In the genomic region with DNA sequence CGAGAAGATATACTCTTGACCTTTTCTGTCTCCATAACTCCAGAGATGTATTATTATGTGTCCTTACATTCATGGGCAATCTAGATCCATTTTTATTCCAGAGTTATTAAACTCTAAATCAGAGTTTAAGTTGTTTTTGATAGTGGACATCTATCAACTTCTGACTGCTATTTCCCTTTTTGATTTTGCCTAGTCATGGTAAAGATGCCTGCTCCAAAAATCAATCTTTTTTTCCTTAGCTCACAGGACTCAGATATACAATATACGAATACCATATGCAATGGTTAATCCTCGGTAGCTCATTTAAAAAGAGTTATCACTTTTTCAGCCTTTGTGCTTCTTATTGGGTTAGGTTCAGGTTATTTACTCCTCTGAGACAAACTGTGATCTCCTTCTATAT, we compare ENCODE assay signal across 34 cellular contexts. TPM values are rescaled to one million over a fixed set of nuclear protein-coding genes. Genes with fewer than 3 reads are reported as not detected.
A peak's percentile ranks its signal among the peaks of the same experiment; 100 is the strongest.
DNase-seq lines count a peak whose midpoint lies in the region; ATAC-seq, FAIRE-seq and TF ChIP-seq lines count a peak whose summit lies in the region.
"Had no signal": no experiment of that assay in that cellular context is flagged by ENCODE, and none has a peak within 500 bp of the region (broad histone marks: within the 10 kb centered on the region; RNA-seq: fewer than 3 reads in every experiment).

No MANE protein-coding gene starts in this region.

- no peak overlapping the region for H2AK5ac ChIP-seq in IMR-90 (ENCODE audit: low read depth, low read length)

- DNase-seq in HepG2 (ENCODE audit: low spot score): no peak
- no peak for DNase-seq in right lobe of liver
- no peak for DNase-seq in A549 (ENCODE audit: low read depth in 1 of 2, low spot score in 1 of 2)
- DNase-seq in IMR-90: no peak
- no peak for DNase-seq in K562 (ENCODE audit: extremely low read depth in 1 of 4, low spot score in 3 of 4)
- no peak for DNase-seq in NCI-H2227 (lab: John Stamatoyannopoulos, UW; ENCODE audit: unreplicated experiment)
- no peak for DNase-seq in stimulated activated CD4-positive, alpha-beta T cell treated with anti-CD3 and anti-CD28 coated beads, Interleukin-4, amount 100 ng/mL, for 1 hour
- DNase-seq: 8988T; ACHN; AML-193; BE2C; C1 segment of cervical spinal cord; Caco-2; Calu3; CD4-positive, alpha-beta memory T cell; CD4-positive, alpha-beta T cell; CD4-positive, CD25-positive, alpha-beta regulatory T cell; CD8-positive, alpha-beta memory T cell; CD8-positive, alpha-beta T cell; COR-L47; DMS 273 treated with DMSO at 0.1 percent for 48 hours; DMS153; DMS53; DMS79; DMS79 treated with DMSO at 0.1 percent for 48 hours; DND-41; EL had no signal

- no peak for TF ChIP-seq CTCF in HepG2 (CRISPR knock-in tag; IDR thresholded peaks at IDR 0.05)
- no peak for TF ChIP-seq CTCF in right lobe of liver (IDR thresholded peaks at IDR 0.05)
- TF ChIP-seq CTCF in A549 (IDR thresholded peaks at IDR 0.05): no peak
- TF ChIP-seq CTCF in IMR-90 (conservative IDR thresholded peaks at IDR 0.05; ENCODE audit: low read depth, low read length): no peak
- no peak for TF ChIP-seq CTCF in K562 (IDR thresholded peaks at IDR 0.05 in 2 of 3, conservative IDR thresholded peaks at IDR 0.05 in 1 of 3; ENCODE audit: insufficient read depth in 2 of 3, low read depth in 1 of 3, low read length in 3 of 3)

- in situ Hi-C loops in HepG2 (cut with HindIII; ENCODE audit: extremely low pct_ligation_motif_present, low pct_unique_long_range_greater_than_20kb) (no loop called here), IMR-90 (cut with MboI; ENCODE audit: low sequenced_read_pairs) (no loop called here), K562 (cut with MboI) (no loop called here)

- H3K4me3 ChIP-seq in HepG2 (replicated peaks in 1 of 3; ENCODE audit: insufficient read depth in 1 of 3, low read depth in 2 of 3, low read length in 3 of 3) (no peak overlapping the region), right lobe of liver (no peak overlapping the region), A549 (no peak overlapping the region), IMR-90 (ENCODE audit: insufficient read depth, low read depth, low read length) (no peak overlapping the region), K562 (no peak overlapping the region)
- H3K4me3 ChIP-seq: BLaER1; BLaER1 treated with 17β-estradiol and CSF1 and Interleukin-3, amounts not matched to agents 10 nM and 100 nM had no signal

- POLR2A ChIA-PET in HepG2 (lab: Yijun Ruan, JAX) (no interaction called here), A549 (lab: Yijun Ruan, JAX) (no interaction called here), IMR-90 (lab: Charles Lee; ENCODE audit: unreplicated experiment) (no interaction called here), K562 (lab: Yijun Ruan, JAX) (interaction anchor here (0.8 kb wide), 1 partner anchor 30 kb away, joined by 3 read pairs; no protein-coding TSS in a partner anchor)

- no peak overlapping the region; the same call in 1 of the 2 replicates for H2BK20ac ChIP-seq in IMR-90 (ENCODE audit: low read depth, low read length)

- FAIRE-seq in HepG2 (lab: Jason Lieb, UNC) (no peak), A549 (lab: Jason Lieb, UNC) (no peak), K562 (lab: Jason Lieb, UNC) (no peak)
- FAIRE-seq: A204.1, D721Med had no signal

- peak overlapping the region in 1 of 2 experiments; percentile 36; a peak in 1 of 4 replicates for H4K8ac ChIP-seq in IMR-90 (ENCODE audit: low read depth in 2 of 2, low read length in 2 of 2)

- TF ChIP-seq RAD21 in HepG2 (CRISPR knock-in tag; IDR thresholded peaks at IDR 0.05): no peak
- no peak for TF ChIP-seq RAD21 in A549 (conservative IDR thresholded peaks at IDR 0.05 in 1 of 2, IDR thresholded peaks at IDR 0.05 in 1 of 2)
- TF ChIP-seq RAD21 in IMR-90 (IDR thresholded peaks at IDR 0.05; ENCODE audit: low read length): no peak
- TF ChIP-seq RAD21 in K562 (CRISPR knock-in tag; conservative IDR thresholded peaks at IDR 0.05 in 1 of 2, IDR thresholded peaks at IDR 0.05 in 1 of 2): no peak

- H3K56ac ChIP-seq in IMR-90 (ENCODE audit: extremely low read depth, insufficient read depth, low read length): no peak overlapping the region

- no peak overlapping the region for H4K91ac ChIP-seq in IMR-90 (ENCODE audit: insufficient read depth, low read depth, low read length)

- H2BK5ac ChIP-seq in IMR-90 (ENCODE audit: low read depth, low read length, poor library complexity, severe bottlenecking): peak overlapping the region; percentile 73

- H3K4me1 ChIP-seq in HepG2 (ENCODE audit: insufficient read depth, low read length) (0 out of 2 replicates have a peak, but pooled peaks cover 6% of the 10 kb centered on the region), right lobe of liver (no peaks in the 10 kb centered on the region), A549 (no peaks in the 10 kb centered on the region), IMR-90 (ENCODE audit: control insufficient read depth, insufficient read depth, low read length) (peaks cover 10% of the 10 kb centered on the region), K562 (replicated peaks in 1 of 2; ENCODE audit: control insufficient read depth in 2 of 2, insufficient read depth in 2 of 2, low read length in 2 of 2) (no peaks in the 10 kb centered on the region)
- H3K4me1 ChIP-seq: BLaER1; BLaER1 treated with 17β-estradiol and CSF1 and Interleukin-3, amounts not matched to agents 10 nM and 100 nM; Caco-2 had no signal

- peak overlapping the region; percentile 94 for H3K18ac ChIP-seq in IMR-90 (ENCODE audit: low read depth, low read length)

- no peak for TF ChIP-seq POLR2A in HepG2 (IDR thresholded peaks at IDR 0.05; ENCODE audit: insufficient read depth in 1 of 2, low read depth in 2 of 2, low read length in 2 of 2)
- TF ChIP-seq POLR2A in right lobe of liver (IDR thresholded peaks at IDR 0.05): no peak
- no peak for TF ChIP-seq POLR2A in A549 (IDR thresholded peaks at IDR 0.05; ENCODE audit: low read length)
- TF ChIP-seq POLR2A in IMR-90 (IDR thresholded peaks at IDR 0.05; ENCODE audit: low read depth, low read length): no peak
- TF ChIP-seq POLR2A in K562 (conservative IDR thresholded peaks at IDR 0.05): no peak

- H3K23ac ChIP-seq in IMR-90 (ENCODE audit: low read depth, low read length): no peak overlapping the region; the same call in 1 of the 2 replicates

- dilution Hi-C loops in IMR-90 (cut with HindIII; ENCODE audit: low sequenced_read_pairs, unreplicated experiment): no loop called here

- H3K9me3 ChIP-seq in HepG2 (ENCODE audit: low read length): no peaks in the 10 kb centered on the region
- no peaks in the 10 kb centered on the region for H3K9me3 ChIP-seq in right lobe of liver
- H3K9me3 ChIP-seq in A549: no peaks in the 10 kb centered on the region
- no peaks in the 10 kb centered on the region for H3K9me3 ChIP-seq in IMR-90 (ENCODE audit: control insufficient read depth, insufficient read depth, low read length)
- no peaks in the 10 kb centered on the region for H3K9me3 ChIP-seq in K562 (replicated peaks; ENCODE audit: control insufficient read depth, insufficient read depth, low read depth, low read length)
- H3K9me3 ChIP-seq: BE2C; BLaER1; BLaER1 treated with 17β-estradiol and CSF1 and Interleukin-3, amounts not matched to agents 10 nM and 100 nM; Caco-2 had no signal

- CTCF ChIA-PET in HepG2 (lab: Yijun Ruan, JAX; ENCODE audit: low intra/inter-chr PET ratio, low total read pairs) (no interaction called here), A549 (lab: Yijun Ruan, JAX) (no interaction called here), IMR-90 (lab: Yijun Ruan, JAX) (interaction anchor here (0.6 kb wide), 1 partner anchor 43 kb away, joined by 7 read pairs; no protein-coding TSS in a partner anchor), K562 (lab: Yijun Ruan, JAX; ENCODE audit: low intra/inter-chr PET ratio) (no interaction called here)

- H2AFZ ChIP-seq in HepG2 (ENCODE audit: low read length): no peak overlapping the region
- H2AFZ ChIP-seq in IMR-90 (replicated peaks; ENCODE audit: low read length, poor library complexity): no peak overlapping the region
- no peak overlapping the region for H2AFZ ChIP-seq in K562 (ENCODE audit: low read depth, low read length)

- H3K36me3 ChIP-seq in HepG2 (replicated peaks in 1 of 2; ENCODE audit: control insufficient read depth in 1 of 2, insufficient read depth in 2 of 2, low read length in 2 of 2) (no peaks in the 10 kb centered on the region), right lobe of liver (no peaks in the 10 kb centered on the region), IMR-90 (ENCODE audit: control insufficient read depth, insufficient read depth, low read length) (0 out of 2 replicates have a peak, but pooled peaks cover 2% of the 10 kb centered on the region), K562 (ENCODE audit: control insufficient read depth, insufficient read depth, low read length) (no peaks in the 10 kb centered on the region)
- H3K36me3 ChIP-seq: BE2C; BLaER1; BLaER1 treated with 17β-estradiol and CSF1 and Interleukin-3, amounts not matched to agents 10 nM and 100 nM had no signal

- H3K27me3 ChIP-seq in HepG2 (ENCODE audit: control insufficient read depth in 1 of 2, insufficient read depth in 2 of 2, low read length in 2 of 2) (no peaks in the 10 kb centered on the region; a peak in 1 of 5 replicates), right lobe of liver (no peaks in the 10 kb centered on the region), IMR-90 (ENCODE audit: control insufficient read depth, insufficient read depth, low read length) (no peaks in the 10 kb centered on the region), K562 (ENCODE audit: control insufficient read depth in 2 of 2, insufficient read depth in 2 of 2, low read length in 2 of 2) (no peaks in the 10 kb centered on the region)
- H3K27me3 ChIP-seq: BE2C; BLaER1; BLaER1 treated with 17β-estradiol and CSF1 and Interleukin-3, amounts not matched to agents 10 nM and 100 nM had no signal

- intact Hi-C loops in HepG2 (cut with micrococcal nuclease; ENCODE audit: unreplicated experiment) (no loop called here), right lobe of liver (cut with DNase I) (no loop called here), IMR-90 (cut with micrococcal nuclease) (loop anchor here (5.0 kb wide), 1 partner anchor 161 kb away; no protein-coding TSS in a partner anchor), K562 (cut with micrococcal nuclease) (no loop called here)

- H4K5ac ChIP-seq in IMR-90 (ENCODE audit: low read depth, low read length): peak overlapping the region; percentile 80

- no peak for ATAC-seq in HepG2
- no peak for ATAC-seq in right lobe of liver
- no peak for ATAC-seq in A549
- no peak for ATAC-seq in IMR-90 (ENCODE audit: low read depth)
- no peak for ATAC-seq in K562
- no peak for ATAC-seq in HG03432 (IDR thresholded peaks at IDR 0.05; ENCODE audit: unreplicated experiment)
- ATAC-seq: CD8-positive, alpha-beta T cell had no signal

- no peaks in the 10 kb centered on the region for H3K79me2 ChIP-seq in HepG2 (ENCODE audit: insufficient read depth, low read length)
- H3K79me2 ChIP-seq in K562 (ENCODE audit: control insufficient read depth, insufficient read depth, low read length): no peaks in the 10 kb centered on the region

- no peak for TF ChIP-seq EP300 in HepG2 (IDR thresholded peaks at IDR 0.05; ENCODE audit: low read depth in 2 of 2, low read length in 2 of 2)
- TF ChIP-seq EP300 in HepG2 (CRISPR knock-in tag; IDR thresholded peaks at IDR 0.05; ENCODE audit: borderline replicate concordance): no peak
- no peak for TF ChIP-seq EP300 in A549 (IDR thresholded peaks at IDR 0.05)
- TF ChIP-seq EP300 in K562 (IDR thresholded peaks at IDR 0.05; ENCODE audit: low read length): no peak

- H3K14ac ChIP-seq in IMR-90 (replicated peaks; ENCODE audit: low read depth, low read length): no peak overlapping the region

- H3K79me1 ChIP-seq in IMR-90 (ENCODE audit: low read depth in 1 of 2, low read length in 2 of 2): 0 out of 4 replicates have a peak, but pooled peaks cover 0 to 5% of the 10 kb centered on the region in 2 experiments

- no peak overlapping the region; the same call in 2 of the 3 replicates for H2BK15ac ChIP-seq in IMR-90 (ENCODE audit: low read depth, low read length)

- H3K27ac ChIP-seq in HepG2 (ENCODE audit: extremely low read length, insufficient read depth, low read length) (no peak overlapping the region), right lobe of liver (no peak overlapping the region), A549 (no peak overlapping the region), IMR-90 (ENCODE audit: insufficient read depth, low read length) (no peak overlapping the region; the same call in 1 of the 2 replicates), K562 (ENCODE audit: extremely low read depth, low read depth, low read length) (no peak overlapping the region)
- H3K27ac ChIP-seq: 22Rv1; BLaER1; BLaER1 treated with 17β-estradiol and CSF1 and Interleukin-3, amounts not matched to agents 10 nM and 100 nM; C4-2B had no signal

- H3K4ac ChIP-seq in IMR-90 (ENCODE audit: low read depth, low read length): no peak overlapping the region; the same call in 1 of the 2 replicates

- no peaks in the 10 kb centered on the region for H4K20me1 ChIP-seq in HepG2 (ENCODE audit: insufficient read depth, low read length)
- H4K20me1 ChIP-seq in IMR-90 (ENCODE audit: insufficient read depth, low read length): no peaks in the 10 kb centered on the region
- H4K20me1 ChIP-seq in K562 (replicated peaks; ENCODE audit: control insufficient read depth, insufficient read depth, low read length): no peaks in the 10 kb centered on the region
- H4K20me1 ChIP-seq: BLaER1; BLaER1 treated with 17β-estradiol and CSF1 and Interleukin-3, amounts not matched to agents 10 nM and 100 nM had no signal

- H3K4me2 ChIP-seq in HepG2 (ENCODE audit: low read depth, low read length): no peak overlapping the region
- no peak overlapping the region for H3K4me2 ChIP-seq in A549
- no peak overlapping the region for H3K4me2 ChIP-seq in IMR-90 (ENCODE audit: low read depth, low read length)
- H3K4me2 ChIP-seq in K562 (ENCODE audit: insufficient read depth, low read length): no peak overlapping the region
- H3K4me2 ChIP-seq: BLaER1; BLaER1 treated with 17β-estradiol and CSF1 and Interleukin-3, amounts not matched to agents 10 nM and 100 nM had no signal

- H3K9ac ChIP-seq in HepG2 (ENCODE audit: insufficient read depth, low read depth, low read length): no peak overlapping the region
- no peak overlapping the region for H3K9ac ChIP-seq in IMR-90 (ENCODE audit: low read depth, low read length)
- H3K9ac ChIP-seq in K562 (ENCODE audit: insufficient read depth in 1 of 2, low read depth in 2 of 2, low read length in 2 of 2): no peak overlapping the region
- H3K9ac ChIP-seq: BLaER1; BLaER1 treated with 17β-estradiol and CSF1 and Interleukin-3, amounts not matched to agents 10 nM and 100 nM had no signal

- peak overlapping the region; percentile 42; the same call in 1 of the 2 replicates for H2BK120ac ChIP-seq in IMR-90 (ENCODE audit: low read depth, low read length)

- H3K9me1 ChIP-seq in IMR-90 (ENCODE audit: insufficient read depth, low read length) (peaks cover 2% of the 10 kb centered on the region; the same call in 1 of the 2 replicates), K562 (ENCODE audit: control insufficient read depth, insufficient read depth, low read length) (no peaks in the 10 kb centered on the region)

- WGBS in HepG2 (ENCODE audit: low lambda C conversion rate): 0% methylated on average over 3 of the region's 3 CpGs
- 77% methylated on average over 3 of the region's 3 CpGs for WGBS in right lobe of liver (ENCODE audit: insufficient coverage, low coverage, low lambda C conversion rate, missing lambda C conversion rate)
- WGBS in A549 (ENCODE audit: missing lambda C conversion rate): 67% methylated on average over 3 of the region's 3 CpGs
- WGBS in IMR-90 (ENCODE audit: extremely low coverage in 2 of 2, insufficient read length in 1 of 2), 2 experiments: no CpG with 5 or more reads among the region's 3 CpGs
- WGBS in K562 (ENCODE audit: insufficient coverage, low coverage, missing lambda C conversion rate): 0% methylated on average over 3 of the region's 3 CpGs

- no peak overlapping the region for H2AK9ac ChIP-seq in IMR-90 (replicated peaks; ENCODE audit: low read depth, low read length, poor library complexity)

- BruUV-seq in HepG2 (replicated peaks; lab: Mats Ljungman, UMichigan): no TSS peak
- no TSS peak for BruUV-seq in IMR-90 (replicated peaks; lab: Mats Ljungman, UMichigan)
- no TSS peak for BruUV-seq in K562 (replicated peaks; lab: Mats Ljungman, UMichigan)

RNA-seq across cellular contexts. Expression of a gene that starts 15.8 kb away (rescaled TPM):
- total RNA-seq in HepG2 (2016; rRNA removed; fragmentation: Illumina TruSeq; extraction: Trizol): 18.0 and 24.7 TPM in 2 replicates
- 73.2 and 85.5 TPM in 2 replicates for total RNA-seq in HepG2 (2016; cell fraction: cytosol; rRNA removed; fragmentation: Illumina TruSeq; extraction: Trizol; ENCODE audit: low read depth)
- 16.1 and 19.9 TPM in 2 replicates for total RNA-seq in HepG2 (2016; cell fraction: insoluble cytoplasmic fraction; rRNA removed; fragmentation: Illumina TruSeq; extraction: Trizol)
- 20.1 and 23.3 TPM in 2 replicates for total RNA-seq in HepG2 (2016; cell fraction: membrane; rRNA removed; fragmentation: Illumina TruSeq; extraction: Trizol)
- total RNA-seq in HepG2 (2016; cell fraction: nucleus; rRNA removed; fragmentation: Illumina TruSeq; extraction: Trizol): 34.1 and 37.0 TPM in 2 replicates
- 8.3 and 9.6 TPM in 2 replicates for polyA plus RNA-seq in HepG2 (2011; rRNA removed)
- polyA plus RNA-seq in HepG2 (2011; cell fraction: cytosol; rRNA removed): 3.6 and 5.9 TPM in 2 replicates
- 7.5 and 8.9 TPM in 2 replicates for polyA plus RNA-seq in HepG2 (2011; cell fraction: nucleus; rRNA removed)
- polyA plus RNA-seq in HepG2 (2012): 10.1 and 15.2 TPM in 2 replicates
- polyA plus RNA-seq in HepG2 (2016; cell fraction: cytosol; fragmentation: Illumina TruSeq; extraction: Trizol; ENCODE audit: low read depth): 0.21 and 0.23 TPM in 2 replicates
- 9.3 and 9.7 TPM in 2 replicates for polyA plus RNA-seq in HepG2 (2016; cell fraction: insoluble cytoplasmic fraction; fragmentation: Illumina TruSeq; extraction: Trizol; ENCODE audit: low read depth)
- polyA plus RNA-seq in HepG2 (2016; cell fraction: membrane; fragmentation: Illumina TruSeq; extraction: Trizol; ENCODE audit: low read depth): 0.95 and 1.2 TPM in 2 replicates
- polyA plus RNA-seq in HepG2 (2016; cell fraction: nucleus; fragmentation: Illumina TruSeq; extraction: Trizol; ENCODE audit: insufficient read depth, low read depth): 12.4 and 14.4 TPM in 2 replicates
- polyA minus RNA-seq in HepG2 (2011; rRNA and poly(A)+ RNA removed; ENCODE audit: low replicate concordance): 12.9 and 14.6 TPM in 2 replicates
- polyA minus RNA-seq in HepG2 (2011; cell fraction: cytosol; rRNA and poly(A)+ RNA removed): 15.5 and 18.0 TPM in 2 replicates
- 102 and 117 TPM in 2 replicates for polyA minus RNA-seq in HepG2 (2011; cell fraction: nucleus; rRNA and poly(A)+ RNA removed)
- 10 to 100 TPM in 5 of 6 experiments, 1 to 10 TPM in 1; 10.0 to 17.6 (median 13.6) TPM for total RNA-seq in right lobe of liver
- polyA plus RNA-seq in A549 (2011; rRNA removed): 22.8 and 23.8 TPM in 2 replicates
- 2.3 and 2.8 TPM in 2 replicates for polyA plus RNA-seq in A549 (2012; cell fraction: cytosol; rRNA removed)
- polyA plus RNA-seq in A549 (2012; cell fraction: nucleus; rRNA removed): 2.7 and 3.1 TPM in 2 replicates
- 8.1 to 8.5 TPM (median 8.1 TPM) in 3 replicates for polyA plus RNA-seq in A549 (2017; fragmentation: RNase III; extraction: RNeasy Plus Mini Kit Qiagen cat#74134 plus additional on column Dnase treatment)
- 27.3 and 31.1 TPM in 2 replicates for polyA minus RNA-seq in A549 (2011; rRNA and poly(A)+ RNA removed)
- total RNA-seq in IMR-90 (2012; rRNA removed): 108 and 139 TPM in 2 replicates
- 21.7 and 23.7 TPM in 2 replicates for polyA plus RNA-seq in IMR-90 (2012; rRNA removed)
- 5.6 and 6.0 TPM in 2 replicates for polyA plus RNA-seq in IMR-90 (2012; cell fraction: cytosol; rRNA removed)
- polyA plus RNA-seq in IMR-90 (2012; cell fraction: nucleus; rRNA removed; ENCODE audit: low replicate concordance): 8.5 and 80.1 TPM in 2 replicates
- 5.3 and 22.2 TPM in 2 replicates for total RNA-seq in K562 (2011; cell fraction: chromatin; rRNA removed; ENCODE audit: low replicate concordance)
- total RNA-seq in K562 (2011; cell fraction: nucleolus; rRNA removed): 2.7 and 6.1 TPM in 2 replicates
- total RNA-seq in K562 (2011; cell fraction: nucleoplasm; rRNA removed): 10.0 and 20.7 TPM in 2 replicates
- 3.3 and 3.8 TPM in 2 replicates for total RNA-seq in K562 (2014; rRNA removed)
- total RNA-seq in K562 (2014; rRNA removed; fragmentation: Illumina TruSeq; extraction: Trizol): 8.4 and 10.3 TPM in 2 replicates
- 6.6 and 7.8 TPM in 2 replicates for total RNA-seq in K562 (2015; rRNA removed; fragmentation: Illumina TruSeq; extraction: Trizol)
- 6.6 and 7.0 TPM in 2 replicates for total RNA-seq in K562 (2021)
- polyA plus RNA-seq in K562 (2011; rRNA removed): 4.3 and 4.9 TPM in 2 replicates
- 0.69 and 1.5 TPM in 2 replicates for polyA plus RNA-seq in K562 (2011; cell fraction: cytosol; rRNA removed)
- polyA plus RNA-seq in K562 (2011; cell fraction: nucleus; rRNA removed): 4.0 and 4.4 TPM in 2 replicates
- 3.2 and 4.1 TPM in 2 replicates for polyA plus RNA-seq in K562 (2012)
- polyA plus RNA-seq in K562 (2014; fragmentation: Illumina TruSeq; extraction: Trizol): 4.9 and 5.7 TPM in 2 replicates
- polyA plus RNA-seq in K562 (2014; fragmentation: Nextera tagmentation; extraction: Ambion mirVana): 1 to 10 TPM; 3.4 to 4.6 TPM
- polyA plus RNA-seq in K562 (2014; rRNA removed): 2.1 and 2.9 TPM in 2 replicates
- polyA minus RNA-seq in K562 (2011; rRNA and poly(A)+ RNA removed): 24.4 and 33.0 TPM in 2 replicates
- polyA minus RNA-seq in K562 (2011; cell fraction: cytosol; rRNA and poly(A)+ RNA removed): 3.7 and 8.3 TPM in 2 replicates
- 8.9 and 24.9 TPM in 2 replicates for polyA minus RNA-seq in K562 (2011; cell fraction: nucleus; rRNA and poly(A)+ RNA removed)
- total RNA-seq: Caco-2 had no signal
